23 cellular contexts compared by ENCODE assay signal in the genomic region with DNA sequence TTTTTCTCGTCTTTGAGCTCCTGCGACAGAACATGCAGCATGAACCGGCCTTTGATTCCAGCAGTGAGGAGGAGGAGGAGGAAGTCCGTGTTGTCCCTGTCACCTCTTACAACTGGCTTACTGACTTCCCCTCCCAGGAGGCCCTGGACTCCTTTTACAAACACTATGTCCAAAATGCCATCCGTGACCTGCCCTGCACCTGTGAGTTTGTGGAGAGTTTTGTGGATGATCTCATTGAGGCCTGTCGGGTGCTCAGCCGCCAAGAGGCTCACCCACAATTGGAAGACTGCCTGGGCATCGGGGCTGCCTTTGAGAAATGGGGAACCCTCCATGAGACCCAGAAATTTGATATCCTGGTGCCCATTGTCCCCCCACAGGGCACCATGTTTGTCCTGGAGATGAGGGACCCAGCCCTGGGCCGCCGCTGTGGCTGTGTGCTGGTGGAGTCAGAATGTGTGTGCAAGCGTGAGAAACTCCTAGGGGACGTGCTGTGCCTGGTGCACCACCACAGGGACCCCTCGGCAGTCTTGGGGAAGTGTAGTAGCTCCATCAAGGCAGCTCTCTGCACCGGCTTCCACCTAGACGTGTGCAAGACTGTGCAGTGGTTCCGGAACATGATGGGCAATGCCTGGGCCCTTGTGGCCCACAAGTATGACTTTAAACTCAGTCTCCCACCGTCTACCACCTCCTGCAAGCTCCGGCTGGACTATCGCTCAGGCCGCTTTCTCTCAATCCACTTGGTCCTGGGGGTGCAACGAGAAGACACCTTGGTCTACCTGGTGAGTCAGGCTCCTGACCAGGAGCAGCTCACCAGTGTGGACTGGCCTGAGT. TPM values are rescaled to one million over a fixed set of nuclear protein-coding genes. Genes with fewer than 3 reads are reported as not detected.
DNase-seq lines count a peak whose midpoint lies in the region; ATAC-seq, FAIRE-seq and TF ChIP-seq lines count a peak whose summit lies in the region.
"Had no signal": no experiment of that assay in that cellular context is flagged by ENCODE, and none has a peak within 500 bp of the region (broad histone marks: within the 10 kb centered on the region; RNA-seq: fewer than 3 reads in every experiment).

No MANE protein-coding gene starts in this region.

- H3K4me1 ChIP-seq in CD4-positive, alpha-beta memory T cell (ENCODE audit: insufficient read depth, low read length): peaks cover 31% of the 10 kb centered on the region
- H3K4me1 ChIP-seq in pancreas: no peaks in the 10 kb centered on the region
- H3K4me1 ChIP-seq: foreskin keratinocyte had no signal

- no peaks in the 10 kb centered on the region for H3K27me3 Mint-ChIP-seq in activated CD8-positive, alpha-beta memory T cell treated with anti-CD3 and anti-CD28 coated beads, Interleukin-2, amount 10 ng/mL, durations not matched to agents 7 days and 5 days
- no peaks in the 10 kb centered on the region for H3K27me3 Mint-ChIP-seq in CD4-positive, alpha-beta memory T cell
- no peaks in the 10 kb centered on the region for H3K27me3 Mint-ChIP-seq in activated T-helper 2 cell treated with anti-CD3 and anti-CD28 coated beads, Interferon-gamma antibody, Interleukin-2, Interleukin-4, amounts not matched to agents 10 μg/mL and 5 μg/mL and 100 μg/mL, durations not matched to agents 14 hours and 24 hours and 36 hours (ENCODE audit: low read depth)
- H3K27me3 Mint-ChIP-seq in neural crest cell (ENCODE audit: low read depth): peaks cover 25% of the 10 kb centered on the region

- peaks cover 68% of the 10 kb centered on the region for H3K4me1 Mint-ChIP-seq in activated CD8-positive, alpha-beta memory T cell treated with anti-CD3 and anti-CD28 coated beads, Interleukin-2, amount 10 ng/mL, durations not matched to agents 7 days and 5 days
- H3K4me1 Mint-ChIP-seq in CD4-positive, alpha-beta memory T cell: peaks cover 19 to 51% (median 38%) of the 10 kb centered on the region in 4 donors
- H3K4me1 Mint-ChIP-seq in activated T-helper 2 cell treated with anti-CD3 and anti-CD28 coated beads, Interferon-gamma antibody, Interleukin-2, Interleukin-4, amounts not matched to agents 10 μg/mL and 5 μg/mL and 100 μg/mL, durations not matched to agents 14 hours and 24 hours and 36 hours (ENCODE audit: low read depth): peaks cover 43% of the 10 kb centered on the region
- peaks cover 27% of the 10 kb centered on the region for H3K4me1 Mint-ChIP-seq in neural crest cell

- H3K36me3 Mint-ChIP-seq in activated CD8-positive, alpha-beta memory T cell treated with anti-CD3 and anti-CD28 coated beads, Interleukin-2, amount 10 ng/mL, durations not matched to agents 7 days and 5 days: peaks cover 39% of the 10 kb centered on the region
- H3K36me3 Mint-ChIP-seq in CD4-positive, alpha-beta memory T cell: peaks cover 13 to 24% of the 10 kb centered on the region in 2 donors
- H3K36me3 Mint-ChIP-seq in activated T-helper 2 cell treated with anti-CD3 and anti-CD28 coated beads, Interferon-gamma antibody, Interleukin-2, Interleukin-4, amounts not matched to agents 10 μg/mL and 5 μg/mL and 100 μg/mL, durations not matched to agents 14 hours and 24 hours and 36 hours (ENCODE audit: low read depth): peaks cover 49% of the 10 kb centered on the region
- H3K36me3 Mint-ChIP-seq in neural crest cell (ENCODE audit: low read depth): peaks cover 16% of the 10 kb centered on the region

- no peak for FAIRE-seq in pancreas (lab: Jason Lieb, UNC)
- FAIRE-seq: keratinocyte, TTC549 had no signal

- H3K27ac Mint-ChIP-seq in activated CD8-positive, alpha-beta memory T cell treated with anti-CD3 and anti-CD28 coated beads, Interleukin-2, amount 10 ng/mL, durations not matched to agents 7 days and 5 days: peak overlapping the region; percentile 89
- peak overlapping the region; percentile 42 to 96 (median 59) for H3K27ac Mint-ChIP-seq in CD4-positive, alpha-beta memory T cell
- no peak overlapping the region for H3K27ac Mint-ChIP-seq in activated T-helper 2 cell treated with anti-CD3 and anti-CD28 coated beads, Interferon-gamma antibody, Interleukin-2, Interleukin-4, amounts not matched to agents 10 μg/mL and 5 μg/mL and 100 μg/mL, durations not matched to agents 14 hours and 24 hours and 36 hours
- H3K27ac Mint-ChIP-seq in neural crest cell (ENCODE audit: unreplicated experiment): no peak overlapping the region

- no peak for ATAC-seq in activated CD8-positive, alpha-beta memory T cell treated with anti-CD3 and anti-CD28 coated beads, Interleukin-2, amount 10 ng/mL, durations not matched to agents 7 days and 5 days
- ATAC-seq in pancreas: no peak
- ATAC-seq: foreskin keratinocyte, right lobe of liver had no signal

- intact Hi-C loops in CD4-positive, alpha-beta memory T cell (cut with micrococcal nuclease): no loop called here
- intact Hi-C loops in activated T-helper 2 cell treated with anti-CD3 and anti-CD28 coated beads, Interferon-gamma antibody, Interleukin-2, Interleukin-4, amounts not matched to agents 10 μg/mL and 5 μg/mL and 100 μg/mL, durations not matched to agents 14 hours and 24 hours and 36 hours (cut with micrococcal nuclease): loop anchor here (10.0 kb wide), 1 partner anchor 122 kb away; a partner anchor contains a TSS
- intact Hi-C loops in pancreas (cut with DNase I): no loop called here

- POLR2A ChIA-PET in CD4-positive, alpha-beta memory T cell (lab: Charles Lee; ENCODE audit: partially characterized antibody): interaction anchor here (7.7 to 13.7 kb wide), 3 partner anchors 7 to 21 kb away, joined by 116 to 178 read pairs (median 134); a partner anchor contains a TSS

- peak overlapping the region; percentile 86 for H3K4me3 Mint-ChIP-seq in activated CD8-positive, alpha-beta memory T cell treated with anti-CD3 and anti-CD28 coated beads, Interleukin-2, amount 10 ng/mL, durations not matched to agents 7 days and 5 days
- H3K4me3 Mint-ChIP-seq in CD4-positive, alpha-beta memory T cell: peak overlapping the region in 4 of 8 donors; percentile 30 to 58 (median 40)
- peak overlapping the region; percentile 96 for H3K4me3 Mint-ChIP-seq in activated T-helper 2 cell treated with anti-CD3 and anti-CD28 coated beads, Interferon-gamma antibody, Interleukin-2, Interleukin-4, amounts not matched to agents 10 μg/mL and 5 μg/mL and 100 μg/mL, durations not matched to agents 14 hours and 24 hours and 36 hours (ENCODE audit: low read depth)
- H3K4me3 Mint-ChIP-seq in neural crest cell: peak overlapping the region; percentile 51

- H3K27me3 ChIP-seq in CD4-positive, alpha-beta memory T cell (ENCODE audit: insufficient read depth, low read length): no peaks in the 10 kb centered on the region
- peaks cover 0 to 11% (median 3%) of the 10 kb centered on the region in 4 donors for H3K27me3 ChIP-seq in pancreas
- H3K27me3 ChIP-seq: ascending aorta, right lobe of liver had no signal

- no peak for DNase-seq in activated CD8-positive, alpha-beta memory T cell treated with anti-CD3 and anti-CD28 coated beads, Interleukin-2, amount 10 ng/mL, durations not matched to agents 7 days and 5 days
- no peak for DNase-seq in activated CD8-positive, alpha-beta memory T cell treated with anti-CD3 and anti-CD28 coated beads, Interleukin-2, amount 50 U/mL, for 4 hours
- no peak for DNase-seq in CD4-positive, alpha-beta memory T cell
- DNase-seq in activated T-helper 2 cell treated with anti-CD3 and anti-CD28 coated beads, Interferon-gamma antibody, Interleukin-2, Interleukin-4, amounts not matched to agents 10 μg/mL and 5 μg/mL and 100 μg/mL, durations not matched to agents 14 hours and 24 hours and 36 hours (ENCODE audit: low spot score): no peak
- DNase-seq in neural crest cell (ENCODE audit: low read depth, low spot score): no peak
- no peak for DNase-seq in NCI-H1417 (lab: John Stamatoyannopoulos, UW)
- no peak for DNase-seq in pancreas
- no peak for DNase-seq in activated gamma-delta T cell treated with Interleukin-2 at 50 U/mL for 16 hours
- DNase-seq: effector CD4-positive, alpha-beta T cell; erythroblast; foreskin keratinocyte; GM23248; MM.1S; NCI-H1436 treated with DMSO at 0.1 percent for 48 hours; NCI-H2171; NCI-H524 treated with DMSO at 0.1 percent for 48 hours had no signal

- CTCF ChIA-PET in activated CD8-positive, alpha-beta memory T cell treated with anti-CD3 and anti-CD28 coated beads, Interleukin-2, amount 10 ng/mL, durations not matched to agents 7 days and 5 days (lab: Charles Lee): interaction anchor here (1.5 to 3.2 kb wide), 3 partner anchors 9 to 15 kb away, joined by 4 to 13 read pairs (median 4); a partner anchor contains a TSS
- CTCF ChIA-PET in CD4-positive, alpha-beta memory T cell (lab: Charles Lee; ENCODE audit: partially characterized antibody): interaction anchor here (1.0 to 8.8 kb wide), 3 partner anchors 15 to 22 kb away, joined by 4 to 62 read pairs (median 4); a partner anchor contains a TSS

- H3K27ac ChIP-seq in CD4-positive, alpha-beta memory T cell (ENCODE audit: low read depth, low read length): no peak overlapping the region
- no peak overlapping the region for H3K27ac ChIP-seq in pancreas
- H3K27ac ChIP-seq: ascending aorta, C4-2B, foreskin keratinocyte, GM23248, right lobe of liver, thoracic aorta had no signal

- no peaks in the 10 kb centered on the region for H3K9me3 Mint-ChIP-seq in activated CD8-positive, alpha-beta memory T cell treated with anti-CD3 and anti-CD28 coated beads, Interleukin-2, amount 10 ng/mL, durations not matched to agents 7 days and 5 days (ENCODE audit: low read depth)
- no peaks in the 10 kb centered on the region for H3K9me3 Mint-ChIP-seq in CD4-positive, alpha-beta memory T cell
- no peaks in the 10 kb centered on the region for H3K9me3 Mint-ChIP-seq in activated T-helper 2 cell treated with anti-CD3 and anti-CD28 coated beads, Interferon-gamma antibody, Interleukin-2, Interleukin-4, amounts not matched to agents 10 μg/mL and 5 μg/mL and 100 μg/mL, durations not matched to agents 14 hours and 24 hours and 36 hours
- no peaks in the 10 kb centered on the region for H3K9me3 Mint-ChIP-seq in neural crest cell

- WGBS in pancreas, 2 donors: 92 to 94% methylated on average over 21 of the region's 21 CpGs

- H3K9me3 ChIP-seq in CD4-positive, alpha-beta memory T cell (ENCODE audit: control insufficient read depth in 1 of 2, low read length in 2 of 2): no peaks in the 10 kb centered on the region
- no peaks in the 10 kb centered on the region for H3K9me3 ChIP-seq in pancreas
- H3K9me3 ChIP-seq: ascending aorta, right lobe of liver, thoracic aorta had no signal

- TF ChIP-seq CTCF in neural crest cell (conservative IDR thresholded peaks at IDR 0.05): no peak
- no peak for TF ChIP-seq CTCF in pancreas (IDR thresholded peaks at IDR 0.05)

- no peak overlapping the region for H3K4me3 ChIP-seq in CD4-positive, alpha-beta memory T cell (ENCODE audit: low read length in 2 of 2)
- H3K4me3 ChIP-seq in pancreas: no peak overlapping the region
- H3K4me3 ChIP-seq: ascending aorta, GM23248, lung, right lobe of liver, thoracic aorta had no signal

- peaks cover 11% of the 10 kb centered on the region for H3K36me3 ChIP-seq in CD4-positive, alpha-beta memory T cell (ENCODE audit: insufficient read depth, low read length)
- no peaks in the 10 kb centered on the region for H3K36me3 ChIP-seq in pancreas
- H3K36me3 ChIP-seq: ascending aorta, right lobe of liver, thoracic aorta had no signal

RNA-seq across cellular contexts. Expression of a gene that starts 2.1 kb away (rescaled TPM):
- 10 to 100 TPM; 53.2 to 56.9 TPM for total RNA-seq in activated CD8-positive, alpha-beta memory T cell treated with anti-CD3 and anti-CD28 coated beads, Interleukin-2, amount 10 ng/mL, durations not matched to agents 7 days and 5 days
- total RNA-seq in CD4-positive, alpha-beta memory T cell: 10 to 100 TPM; 11.5 to 11.7 TPM
- polyA plus RNA-seq in CD4-positive, alpha-beta memory T cell: 10 to 100 TPM; 10.0 to 10.3 TPM
- total RNA-seq in activated T-helper 2 cell treated with anti-CD3 and anti-CD28 coated beads, Interferon-gamma antibody, Interleukin-2, Interleukin-4, amounts not matched to agents 10 μg/mL and 5 μg/mL and 100 μg/mL, durations not matched to agents 14 hours and 24 hours and 36 hours: 44.8 and 45.0 TPM in 2 replicates
- total RNA-seq in neural crest cell: 24.2 and 25.6 TPM in 2 replicates
- 1 to 10 TPM in 2 of 6 donors, under 1 TPM in 4; 0.39 to 1.4 (median 0.77) TPM for total RNA-seq in pancreas
- polyA plus RNA-seq in pancreas: under 1 TPM; 0.38 to 0.49 TPM

RNA-seq across cellular contexts. Expression of a gene that starts 8.4 kb away (rescaled TPM):
- total RNA-seq in activated CD8-positive, alpha-beta memory T cell treated with anti-CD3 and anti-CD28 coated beads, Interleukin-2, amount 10 ng/mL, durations not matched to agents 7 days and 5 days: 100 to 1,000 TPM; 115 to 117 TPM
- 1 to 10 TPM; 5.4 to 7.7 TPM for total RNA-seq in CD4-positive, alpha-beta memory T cell
- polyA plus RNA-seq in CD4-positive, alpha-beta memory T cell: 1 to 10 TPM in 1 of 2 donors, under 1 TPM in 1; 0.20 to 1.2 TPM
- 62.1 and 63.3 TPM in 2 replicates for total RNA-seq in activated T-helper 2 cell treated with anti-CD3 and anti-CD28 coated beads, Interferon-gamma antibody, Interleukin-2, Interleukin-4, amounts not matched to agents 10 μg/mL and 5 μg/mL and 100 μg/mL, durations not matched to agents 14 hours and 24 hours and 36 hours
- 78.8 and 80.9 TPM in 2 replicates for total RNA-seq in neural crest cell
- total RNA-seq in pancreas: under 1 TPM; 0.12 to 0.81 (median 0.39) TPM
- polyA plus RNA-seq in pancreas: under 1 TPM; 0.05 to 0.23 TPM
- total RNA-seq: ascending aorta had no signal

RNA-seq across cellular contexts. Expression of a gene that starts 21.9 kb away (rescaled TPM):
- total RNA-seq in activated CD8-positive, alpha-beta memory T cell treated with anti-CD3 and anti-CD28 coated beads, Interleukin-2, amount 10 ng/mL, durations not matched to agents 7 days and 5 days: 100 to 1,000 TPM; 170 to 182 TPM
- total RNA-seq in CD4-positive, alpha-beta memory T cell: 100 to 1,000 TPM; 225 to 227 TPM
- polyA plus RNA-seq in CD4-positive, alpha-beta memory T cell: 10 to 100 TPM; 53.6 to 84.8 TPM
- total RNA-seq in activated T-helper 2 cell treated with anti-CD3 and anti-CD28 coated beads, Interferon-gamma antibody, Interleukin-2, Interleukin-4, amounts not matched to agents 10 μg/mL and 5 μg/mL and 100 μg/mL, durations not matched to agents 14 hours and 24 hours and 36 hours: 191 TPM in 2 replicates
- 248 and 250 TPM in 2 replicates for total RNA-seq in neural crest cell
- 10 to 100 TPM; 42.1 to 60.1 (median 47.8) TPM for total RNA-seq in pancreas
- polyA plus RNA-seq in pancreas: 10 to 100 TPM; 51.4 to 87.7 TPM

Comparison
In these comparisons a context has a peak if more than half of its experiments do, and no peak if none do; other contexts are left out.
1. H3K27ac Mint-ChIP-seq: peak in activated CD8-positive, alpha-beta memory T cell treated with anti-CD3 and anti-CD28 coated beads, Interleukin-2, amount 10 ng/mL, durations not matched to agents 7 days and 5 days (single experiment) and CD4-positive, alpha-beta memory T cell (7 of 7); none in activated T-helper 2 cell treated with anti-CD3 and anti-CD28 coated beads, Interferon-gamma antibody, Interleukin-2, Interleukin-4, amounts not matched to agents 10 μg/mL and 5 μg/mL and 100 μg/mL, durations not matched to agents 14 hours and 24 hours and 36 hours (single experiment) and neural crest cell (single experiment).
2. RNA of a gene that starts 2.1 kb away (total RNA-seq): 53.2 to 56.9 TPM in activated CD8-positive, alpha-beta memory T cell treated with anti-CD3 and anti-CD28 coated beads, Interleukin-2, amount 10 ng/mL, durations not matched to agents 7 days and 5 days, 44.8 to 45.0 TPM in activated T-helper 2 cell treated with anti-CD3 and anti-CD28 coated beads, Interferon-gamma antibody, Interleukin-2, Interleukin-4, amounts not matched to agents 10 μg/mL and 5 μg/mL and 100 μg/mL, durations not matched to agents 14 hours and 24 hours and 36 hours, 24.2 to 25.6 TPM in neural crest cell and 11.5 to 11.7 TPM in CD4-positive, alpha-beta memory T cell; 0.39 to 1.4 TPM in pancreas; every median in the first group is over 4 times any median in the second.